ENCODE assay signal across 27 cellular contexts in genomic region chr1:208156310-208156709, GRCh38.
"Had no signal": no experiment of that assay in that cellular context is flagged by ENCODE, and none has a peak within 500 bp of the region (broad histone marks: within the 10 kb centered on the region; RNA-seq: fewer than 3 reads in every experiment).

No MANE protein-coding gene starts in this region.

- DNase-seq: colonic mucosa; cortex of kidney; dermis blood vessel endothelial cell; dorsolateral prefrontal cortex; effector CD4-positive, alpha-beta T cell; effector CD8-positive, alpha-beta T cell; effector memory CD4-positive, alpha-beta T cell; effector memory CD8-positive, alpha-beta T cell; endodermal cell; erythroblast; esophagus squamous epithelium; foreskin keratinocyte; foreskin melanocyte; gastrocnemius medialis; glutamatergic neuron; head of caudate nucleus; heart left ventricle; heart right ventricle had no signal

- H3K36me3 ChIP-seq: colonic mucosa, esophagus muscularis mucosa, gastrocnemius medialis, gastroesophageal sphincter, heart left ventricle, heart right ventricle had no signal

- ATAC-seq: effector memory CD8-positive, alpha-beta T cell; esophagus mucosa; foreskin keratinocyte; gastrocnemius medialis; gastroesophageal sphincter; heart left ventricle; heart right ventricle had no signal

- H3K27me3 ChIP-seq: colonic mucosa, dorsolateral prefrontal cortex, esophagus muscularis mucosa, esophagus squamous epithelium, foreskin keratinocyte, gastrocnemius medialis, gastroesophageal sphincter, heart left ventricle, heart right ventricle had no signal

- H3K4me3 ChIP-seq: colonic mucosa, coronary artery, dorsolateral prefrontal cortex, esophagus muscularis mucosa, esophagus squamous epithelium, gastrocnemius medialis, gastroesophageal sphincter, heart left ventricle, heart right ventricle had no signal

- H3K9me3 ChIP-seq: colonic mucosa, esophagus muscularis mucosa, esophagus squamous epithelium, gastrocnemius medialis, gastroesophageal sphincter, heart left ventricle, heart right ventricle had no signal

- H3K27ac ChIP-seq: colonic mucosa, dorsolateral prefrontal cortex, epithelial cell of prostate, esophagus muscularis mucosa, esophagus squamous epithelium, foreskin keratinocyte, gastrocnemius medialis, gastroesophageal sphincter, heart left ventricle, heart right ventricle had no signal

- FAIRE-seq: colon, endometrium, endothelial cell of umbilical vein, frontal cortex had no signal
